Comparison of ENCODE assay signal across 28 cellular contexts in the genomic region with DNA sequence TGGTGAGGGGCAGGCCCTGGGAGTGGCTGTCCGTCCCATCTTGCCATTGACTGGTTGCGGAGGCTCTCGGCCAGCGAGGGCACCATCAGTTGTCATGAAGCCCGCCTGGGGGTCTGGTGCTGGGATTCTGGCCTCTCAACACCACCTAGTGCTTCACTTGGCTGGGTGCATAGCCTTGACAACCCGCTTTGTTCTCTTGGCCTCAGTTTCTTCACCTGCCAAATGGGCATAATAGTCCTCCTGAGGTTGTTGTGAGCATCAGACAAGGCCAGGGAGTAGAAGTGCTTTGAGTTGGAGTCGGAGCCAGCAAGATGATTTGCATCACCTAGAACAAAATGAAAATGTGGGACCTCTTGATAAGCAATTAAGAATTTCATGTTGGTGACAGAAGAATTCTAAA. TPM values are rescaled to one million over a fixed set of nuclear protein-coding genes. Genes with fewer than 3 reads are reported as not detected.
"Had no signal": no experiment of that assay in that cellular context is flagged by ENCODE, and none has a peak within 500 bp of the region (broad histone marks: within the 10 kb centered on the region; RNA-seq: fewer than 3 reads in every experiment).

No MANE protein-coding gene starts in this region.

- ATAC-seq: activated naive CD4-positive, alpha-beta T cell treated with anti-CD3 and anti-CD28 coated beads, Interleukin-2, amount 50 U/mL, for 72 hours; activated T-cell treated with anti-CD3 and anti-CD28 coated beads, Interleukin-2, amount 50 U/mL, for 72 hours; esophagus mucosa had no signal

- H3K27ac ChIP-seq: ascending aorta, breast epithelium, cardiac muscle cell, coronary artery had no signal

- H3K27me3 ChIP-seq: ascending aorta, breast epithelium, cardiac muscle cell had no signal

- FAIRE-seq: frontal cortex had no signal

- H3K4me1 ChIP-seq: ascending aorta, breast epithelium had no signal

- H3K36me3 ChIP-seq: ascending aorta, breast epithelium, cardiac muscle cell had no signal

- H3K4me3 ChIP-seq: ascending aorta, breast epithelium, cardiac muscle cell, coronary artery, dorsolateral prefrontal cortex had no signal

- H3K9me3 ChIP-seq: ascending aorta, breast epithelium had no signal

- DNase-seq: activated CD4-positive, alpha-beta memory T cell treated with anti-CD3 and anti-CD28 coated beads, Interleukin-2, amount 10 ng/mL, durations not matched to agents 7 days and 5 days; activated CD4-positive, alpha-beta T cell treated with anti-CD3 and anti-CD28 coated beads for 1 hour; activated CD4-positive, alpha-beta T cell treated with anti-CD3 and anti-CD28 coated beads for 4 hours; activated CD4-positive, alpha-beta T cell treated with anti-CD3 and anti-CD28 coated beads, Interleukin-2, amount 10 ng/mL, durations not matched to agents 7 days and 5 days; activated CD4-positive, alpha-beta T cell treated with anti-CD3 and anti-CD28 coated beads, Interleukin-2, amount 50 U/mL, for 4 hours; activated CD4-positive, CD25-positive, alpha-beta regulatory T cell; activated CD8-positive, alpha-beta memory T cell treated with anti-CD3 and anti-CD28 coated beads, Interleukin-2, amount 50 U/mL, for 48 hours; activated gamma-delta T cell; activated naive CD4-positive, alpha-beta T cell; activated naive CD4-positive, alpha-beta T cell treated with anti-CD3 and anti-CD28 coated beads, Interleukin-2, amount 10 ng/mL, durations not matched to agents 7 days and 5 days; activated naive CD8-positive, alpha-beta T cell treated with anti-CD3 and anti-CD28 coated beads, Interleukin-2, amount 10 ng/mL, durations not matched to agents 7 days and 5 days; activated T-cell treated with anti-CD3 and anti-CD28 coated beads for 4 hours; activated T-cell treated with anti-CD3 and anti-CD28 coated beads, Interleukin-2, amount 50 U/mL, for 24 hours; activated T-cell treated with anti-CD3 and anti-CD28 coated beads, Interleukin-2, amount 50 U/mL, for 72 hours; central memory CD4-positive, alpha-beta T cell; dorsolateral prefrontal cortex; effector memory CD4-positive, alpha-beta T cell; endodermal cell; foreskin fibroblast; head of caudate nucleus; T-helper 2 cell had no signal

RNA-seq across cellular contexts. Expression of a gene that starts 1.5 kb away (rescaled TPM):
- total RNA-seq: ascending aorta had no signal
